In the genomic region with DNA sequence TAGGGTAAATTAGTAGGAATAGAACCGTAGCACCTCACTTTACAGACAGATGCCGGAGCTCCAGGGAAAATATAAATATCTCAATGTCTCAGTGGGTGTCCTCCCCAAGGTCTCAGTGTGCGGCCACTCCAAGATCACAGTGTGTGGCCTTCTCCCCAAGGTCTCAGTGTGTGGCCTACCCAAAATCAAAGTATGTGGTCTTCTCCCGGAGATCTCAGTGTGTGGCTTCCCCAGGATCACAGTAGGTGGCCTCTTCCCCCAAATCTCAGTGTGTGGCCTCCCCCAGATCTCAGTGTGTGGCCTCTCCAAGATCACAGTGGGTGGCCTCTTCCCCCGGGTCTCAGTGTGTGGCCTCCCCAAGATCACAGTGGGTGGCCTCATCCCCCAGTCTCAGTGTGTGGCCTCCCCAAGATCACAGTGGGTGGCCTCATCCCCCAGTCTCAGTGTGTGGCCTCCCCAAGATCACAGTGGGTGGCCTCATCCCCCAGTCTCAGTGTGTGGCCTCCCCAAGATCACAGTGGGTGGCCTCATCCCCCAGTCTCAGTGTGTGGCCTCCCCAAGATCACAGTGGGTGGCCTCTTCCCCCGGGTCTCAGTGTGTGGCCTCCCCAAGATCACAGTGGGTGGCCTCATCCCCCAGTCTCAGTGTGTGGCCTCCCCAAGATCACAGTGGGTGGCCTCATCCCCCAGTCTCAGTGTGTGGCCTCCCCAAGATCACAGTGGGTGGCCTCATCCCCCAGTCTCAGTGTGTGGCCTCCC, we compare ENCODE assay signal across 1 cellular context. TPM values are rescaled to one million over a fixed set of nuclear protein-coding genes. Genes with fewer than 3 reads are reported as not detected.
"Had no signal": no experiment of that assay in that cellular context is flagged by ENCODE, and none has a peak within 500 bp of the region (broad histone marks: within the 10 kb centered on the region; RNA-seq: fewer than 3 reads in every experiment).

No MANE protein-coding gene starts in this region.

RNA-seq across cellular contexts. Expression of a gene that starts 10.2 kb away (rescaled TPM):
- total RNA-seq: IMR-90 had no signal
